19 cellular contexts compared by ENCODE assay signal in genomic region chr2:177599072-177599688, GRCh38.
A peak's percentile ranks its signal among the peaks of the same experiment; 100 is the strongest.
DNase-seq lines count a peak whose midpoint lies in the region; ATAC-seq and TF ChIP-seq lines count a peak whose summit lies in the region.
"Had no signal": no experiment of that assay in that cellular context is flagged by ENCODE, and none has a peak within 500 bp of the region (broad histone marks: within the 10 kb centered on the region; RNA-seq: fewer than 3 reads in every experiment).

No MANE protein-coding gene starts in this region.

- H3K27me3 Mint-ChIP-seq in mesothelial cell of epicardium (ENCODE audit: low read depth): no peaks in the 10 kb centered on the region
- no peaks in the 10 kb centered on the region for H3K27me3 Mint-ChIP-seq in activated T-cell treated with anti-CD3 and anti-CD28 coated beads, Interleukin-2, amount 50 U/mL, for 72 hours (ENCODE audit: low read depth)

- no peak overlapping the region for H3K4me3 Mint-ChIP-seq in mesothelial cell of epicardium
- H3K4me3 Mint-ChIP-seq in activated T-cell treated with anti-CD3 and anti-CD28 coated beads, Interleukin-2, amount 50 U/mL, for 72 hours: no peak overlapping the region
- H3K4me3 Mint-ChIP-seq: activated naive CD4-positive, alpha-beta T cell treated with anti-CD3 and anti-CD28 coated beads, Interleukin-2, amount 50 U/mL, for 24 hours; H9; natural killer cell; T-helper 17 cell had no signal

- H3K9me3 ChIP-seq in heart left ventricle: no peaks in the 10 kb centered on the region
- H3K9me3 ChIP-seq in vagina: no peaks in the 10 kb centered on the region
- H3K9me3 ChIP-seq: upper lobe of right lung had no signal

- no peak for TF ChIP-seq POLR2A in heart left ventricle (IDR thresholded peaks at IDR 0.05)
- TF ChIP-seq POLR2A in vagina (IDR thresholded peaks at IDR 0.05): no peak

- peak overlapping the region; percentile 82 for H3K27ac Mint-ChIP-seq in mesothelial cell of epicardium
- H3K27ac Mint-ChIP-seq in activated T-cell treated with anti-CD3 and anti-CD28 coated beads, Interleukin-2, amount 50 U/mL, for 72 hours: no peak overlapping the region
- H3K27ac Mint-ChIP-seq: activated naive CD4-positive, alpha-beta T cell treated with anti-CD3 and anti-CD28 coated beads, Interleukin-2, amount 50 U/mL, for 24 hours; natural killer cell; T-helper 17 cell had no signal

- H3K27me3 ChIP-seq in heart left ventricle (no peaks in the 10 kb centered on the region), vagina (no peaks in the 10 kb centered on the region)
- H3K27me3 ChIP-seq: upper lobe of right lung had no signal

- intact Hi-C loops in heart left ventricle (cut with DNase I) (loop anchor here in 4 of 10 donors (5.0 kb wide), 3 partner anchors 42 to 262 kb away; a partner anchor contains a TSS), Right ventricle myocardium inferior (cut with DNase I) (loop anchor here (5.0 kb wide), 1 partner anchor 112 kb away; no protein-coding TSS in a partner anchor), vagina (cut with DNase I) (no loop called here)

- H3K27ac ChIP-seq in heart left ventricle: peak overlapping the region in 5 of 12 donors; percentile 10 to 34 (median 21)
- no peak overlapping the region for H3K27ac ChIP-seq in vagina
- H3K27ac ChIP-seq: upper lobe of right lung had no signal

- H3K36me3 ChIP-seq in heart left ventricle: no peaks in the 10 kb centered on the region
- H3K36me3 ChIP-seq in vagina: no peaks in the 10 kb centered on the region
- H3K36me3 ChIP-seq: upper lobe of right lung had no signal

- ATAC-seq in heart left ventricle (peak in 3 of 4 donors; percentile 64 to 73 (median 69)), Right ventricle myocardium inferior (no peak)
- no peak for ATAC-seq in activated T-cell treated with anti-CD3 and anti-CD28 coated beads, Interleukin-2, amount 50 U/mL, for 72 hours (replicated peaks in 1 of 2)
- ATAC-seq: activated CD4-positive, CD25-positive, alpha-beta regulatory T cell treated with anti-CD3 and anti-CD28 coated beads, Interleukin-2, amount 50 U/mL, for 24 hours; left colon; natural killer cell; T-helper 17 cell; upper lobe of right lung had no signal

- H3K4me1 Mint-ChIP-seq in mesothelial cell of epicardium: peaks cover 58% of the 10 kb centered on the region
- H3K4me1 Mint-ChIP-seq in activated T-cell treated with anti-CD3 and anti-CD28 coated beads, Interleukin-2, amount 50 U/mL, for 72 hours (ENCODE audit: low read depth): no peaks in the 10 kb centered on the region
- H3K4me1 Mint-ChIP-seq: activated naive CD4-positive, alpha-beta T cell treated with anti-CD3 and anti-CD28 coated beads, Interleukin-2, amount 50 U/mL, for 24 hours; natural killer cell; T-helper 17 cell had no signal

- H3K36me3 Mint-ChIP-seq in mesothelial cell of epicardium: peaks cover 2% of the 10 kb centered on the region
- H3K36me3 Mint-ChIP-seq in activated T-cell treated with anti-CD3 and anti-CD28 coated beads, Interleukin-2, amount 50 U/mL, for 72 hours (ENCODE audit: insufficient read depth in 2 of 2): no peaks in the 10 kb centered on the region
- H3K36me3 Mint-ChIP-seq: natural killer cell had no signal

- H3K4me3 ChIP-seq in heart left ventricle: no peak overlapping the region
- H3K4me3 ChIP-seq in vagina: no peak overlapping the region
- H3K4me3 ChIP-seq: upper lobe of right lung had no signal

- WGBS in heart left ventricle, 4 donors: 66 to 70% (median 67%) methylated on average over 3 of the region's 3 CpGs

- DNase-seq in heart left ventricle (no peak), Right ventricle myocardium inferior (ENCODE audit: missing footprints) (no peak), dermis microvascular lymphatic vessel endothelial cell (ENCODE audit: low read depth in 2 of 2) (peak; percentile 38 to 86), mesothelial cell of epicardium (ENCODE audit: low spot score in 2 of 2, unreplicated experiment in 2 of 2) (no peak), NCI-H1436 treated with DMSO at 0.1 percent for 48 hours (lab: John Stamatoyannopoulos, UW) (no peak), vagina (ENCODE audit: extremely low spot score in 2 of 2) (no peak), 8988T (no peak)
- no peak for DNase-seq in activated T-cell treated with anti-CD3 and anti-CD28 coated beads, Interleukin-2, amount 50 U/mL, for 72 hours
- DNase-seq: activated CD8-positive, alpha-beta memory T cell treated with anti-CD3 and anti-CD28 coated beads, Interleukin-2, amount 50 U/mL, for 48 hours; H9; left colon; MM.1S; natural killer cell; NCI-H2029 treated with DMSO at 0.1 percent for 48 hours; stimulated activated CD4-positive, alpha-beta T cell treated with anti-CD3 and anti-CD28 coated beads, Interleukin-4, amount 100 ng/mL, for 24 hours; T-helper 17 cell; upper lobe of right lung had no signal

- no peaks in the 10 kb centered on the region for H3K9me3 Mint-ChIP-seq in mesothelial cell of epicardium
- H3K9me3 Mint-ChIP-seq in activated T-cell treated with anti-CD3 and anti-CD28 coated beads, Interleukin-2, amount 50 U/mL, for 72 hours: peaks cover 0 to 2% of the 10 kb centered on the region in 2 donors
- H3K9me3 Mint-ChIP-seq: activated naive CD4-positive, alpha-beta T cell treated with anti-CD3 and anti-CD28 coated beads, Interleukin-2, amount 50 U/mL, for 24 hours; H9; natural killer cell had no signal

- H3K4me1 ChIP-seq in heart left ventricle: peaks cover 3 to 24% (median 19%) of the 10 kb centered on the region in 12 donors
- peaks cover 15% of the 10 kb centered on the region for H3K4me1 ChIP-seq in vagina
- H3K4me1 ChIP-seq: upper lobe of right lung had no signal

- TF ChIP-seq CTCF in heart left ventricle (IDR thresholded peaks at IDR 0.05): no peak
- TF ChIP-seq CTCF in mesothelial cell of epicardium (IDR thresholded peaks at IDR 0.05; ENCODE audit: unreplicated experiment): no peak
- no peak for TF ChIP-seq CTCF in vagina (IDR thresholded peaks at IDR 0.05)

Comparison
In these comparisons a context has a peak if more than half of its experiments do, and no peak if none do; other contexts are left out.
1. ATAC-seq: peak in heart left ventricle (3 of 4); none in Right ventricle myocardium inferior (single experiment) and activated T-cell treated with anti-CD3 and anti-CD28 coated beads, Interleukin-2, amount 50 U/mL, for 72 hours (0 of 2).
2. DNase-seq: peak in dermis microvascular lymphatic vessel endothelial cell (2 of 2); none in heart left ventricle (0 of 5), Right ventricle myocardium inferior (single experiment), mesothelial cell of epicardium (0 of 2), NCI-H1436 treated with DMSO at 0.1 percent for 48 hours (single experiment), vagina (0 of 2), 8988T (single experiment) and activated T-cell treated with anti-CD3 and anti-CD28 coated beads, Interleukin-2, amount 50 U/mL, for 72 hours (0 of 2).